Comparison of ENCODE assay signal across 13 cellular contexts in genomic region chr1:43451701-43452532, GRCh38. TPM values are rescaled to one million over a fixed set of nuclear protein-coding genes. Genes with fewer than 3 reads are reported as not detected.
DNase-seq lines count a peak whose midpoint lies in the region; ATAC-seq lines count a peak whose summit lies in the region.
"Had no signal": no experiment of that assay in that cellular context is flagged by ENCODE, and none has a peak within 500 bp of the region (broad histone marks: within the 10 kb centered on the region; RNA-seq: fewer than 3 reads in every experiment).

No MANE protein-coding gene starts in this region.

- H3K4me1 Mint-ChIP-seq in activated CD4-positive, alpha-beta T cell treated with anti-CD3 and anti-CD28 coated beads, Interleukin-2, amount 10 ng/mL, durations not matched to agents 7 days and 5 days, result peaks cover 22% of the 10 kb centered on the region
- peaks cover 22% of the 10 kb centered on the region for H3K4me1 Mint-ChIP-seq in activated T-helper 17 cell treated with anti-CD3 and anti-CD28 coated beads, Interleukin-2, amount 50 U/mL, for 72 hours
- peaks cover 24 to 32% of the 10 kb centered on the region in 2 donors for H3K4me1 Mint-ChIP-seq in immature natural killer cell
- peaks cover 35% of the 10 kb centered on the region for H3K4me1 Mint-ChIP-seq in stimulated activated effector memory CD8-positive, alpha-beta T cell treated with anti-CD3 and anti-CD28 coated beads, Interleukin-12 subunit alpha, Interleukin-12 subunit beta, amount 100 ng/mL, for 72 hours

- H3K36me3 Mint-ChIP-seq in activated CD4-positive, alpha-beta T cell treated with anti-CD3 and anti-CD28 coated beads, Interleukin-2, amount 10 ng/mL, durations not matched to agents 7 days and 5 days (ENCODE audit: low read depth), result peaks cover 33% of the 10 kb centered on the region
- peaks cover 50% of the 10 kb centered on the region for H3K36me3 Mint-ChIP-seq in activated T-helper 17 cell treated with anti-CD3 and anti-CD28 coated beads, Interleukin-2, amount 50 U/mL, for 72 hours (ENCODE audit: low read depth)
- peaks cover 4 to 10% (median 6%) of the 10 kb centered on the region in 3 donors for H3K36me3 Mint-ChIP-seq in immature natural killer cell
- H3K36me3 Mint-ChIP-seq in stimulated activated effector memory CD8-positive, alpha-beta T cell treated with anti-CD3 and anti-CD28 coated beads, Interleukin-12 subunit alpha, Interleukin-12 subunit beta, amount 100 ng/mL, for 72 hours, result peaks cover 43% of the 10 kb centered on the region

- H3K9me3 Mint-ChIP-seq in activated CD4-positive, alpha-beta T cell treated with anti-CD3 and anti-CD28 coated beads, Interleukin-2, amount 10 ng/mL, durations not matched to agents 7 days and 5 days, result peaks cover 2% of the 10 kb centered on the region
- H3K9me3 Mint-ChIP-seq in activated T-helper 17 cell treated with anti-CD3 and anti-CD28 coated beads, Interleukin-2, amount 50 U/mL, for 72 hours, result no peaks in the 10 kb centered on the region
- H3K9me3 Mint-ChIP-seq in immature natural killer cell, result no peaks in the 10 kb centered on the region
- no peaks in the 10 kb centered on the region for H3K9me3 Mint-ChIP-seq in stimulated activated effector memory CD8-positive, alpha-beta T cell treated with anti-CD3 and anti-CD28 coated beads, Interleukin-12 subunit alpha, Interleukin-12 subunit beta, amount 100 ng/mL, for 72 hours

- POLR2A ChIA-PET in activated CD4-positive, alpha-beta T cell treated with anti-CD3 and anti-CD28 coated beads, Interleukin-2, amount 10 ng/mL, durations not matched to agents 7 days and 5 days (lab: Charles Lee), result no interaction called here

- CTCF ChIA-PET in activated CD4-positive, alpha-beta T cell treated with anti-CD3 and anti-CD28 coated beads, Interleukin-2, amount 10 ng/mL, durations not matched to agents 7 days and 5 days (lab: Charles Lee), result interaction anchor here (0.9 to 1.3 kb wide), 3 partner anchors 9 to 14 kb away, joined by 3 to 4 read pairs (median 3); no protein-coding TSS in a partner anchor

- peak overlapping the region; percentile 34 for H3K4me3 Mint-ChIP-seq in activated CD4-positive, alpha-beta T cell treated with anti-CD3 and anti-CD28 coated beads, Interleukin-2, amount 10 ng/mL, durations not matched to agents 7 days and 5 days
- H3K4me3 Mint-ChIP-seq in activated T-helper 17 cell treated with anti-CD3 and anti-CD28 coated beads, Interleukin-2, amount 50 U/mL, for 72 hours, result peak overlapping the region; percentile 71
- H3K4me3 Mint-ChIP-seq in immature natural killer cell, result peak overlapping the region in 4 of 5 donors; percentile 78 to 89 (median 83)
- no peak overlapping the region for H3K4me3 Mint-ChIP-seq in stimulated activated effector memory CD8-positive, alpha-beta T cell treated with anti-CD3 and anti-CD28 coated beads, Interleukin-12 subunit alpha, Interleukin-12 subunit beta, amount 100 ng/mL, for 72 hours
- H3K4me3 Mint-ChIP-seq: activated CD8-positive, alpha-beta memory T cell treated with anti-CD3 and anti-CD28 coated beads, Interleukin-2, amount 10 ng/mL, durations not matched to agents 7 days and 5 days had no signal

- H3K27ac Mint-ChIP-seq in activated CD4-positive, alpha-beta T cell treated with anti-CD3 and anti-CD28 coated beads, Interleukin-2, amount 10 ng/mL, durations not matched to agents 7 days and 5 days, result peak overlapping the region; percentile 65
- H3K27ac Mint-ChIP-seq in activated T-helper 17 cell treated with anti-CD3 and anti-CD28 coated beads, Interleukin-2, amount 50 U/mL, for 72 hours, result no peak overlapping the region
- H3K27ac Mint-ChIP-seq in immature natural killer cell, result peak overlapping the region in 5 of 6 donors; percentile 28 to 88 (median 77)
- H3K27ac Mint-ChIP-seq in stimulated activated effector memory CD8-positive, alpha-beta T cell treated with anti-CD3 and anti-CD28 coated beads, Interleukin-12 subunit alpha, Interleukin-12 subunit beta, amount 100 ng/mL, for 72 hours, result peak overlapping the region; percentile 62

- no peak for ATAC-seq in activated T-helper 17 cell treated with anti-CD3 and anti-CD28 coated beads, Interleukin-2, amount 50 U/mL, for 72 hours (replicated peaks)
- no peak for ATAC-seq in stimulated activated effector memory CD8-positive, alpha-beta T cell treated with anti-CD3 and anti-CD28 coated beads, Interleukin-12 subunit alpha, Interleukin-12 subunit beta, amount 100 ng/mL, for 72 hours
- ATAC-seq: activated CD8-positive, alpha-beta memory T cell treated with anti-CD3 and anti-CD28 coated beads, Interleukin-2, amount 10 ng/mL, durations not matched to agents 7 days and 5 days had no signal

- peaks cover 18% of the 10 kb centered on the region for H3K27me3 Mint-ChIP-seq in activated CD4-positive, alpha-beta T cell treated with anti-CD3 and anti-CD28 coated beads, Interleukin-2, amount 10 ng/mL, durations not matched to agents 7 days and 5 days
- H3K27me3 Mint-ChIP-seq in activated T-helper 17 cell treated with anti-CD3 and anti-CD28 coated beads, Interleukin-2, amount 50 U/mL, for 72 hours, result no peaks in the 10 kb centered on the region
- peaks cover 3 to 15% (median 5%) of the 10 kb centered on the region in 3 donors for H3K27me3 Mint-ChIP-seq in immature natural killer cell (ENCODE audit: low read depth in 3 of 3)

- no peak for DNase-seq in activated CD4-positive, alpha-beta T cell treated with anti-CD3 and anti-CD28 coated beads, Interleukin-2, amount 10 ng/mL, durations not matched to agents 7 days and 5 days
- no peak for DNase-seq in activated CD4-positive, alpha-beta T cell treated with anti-CD3 and anti-CD28 coated beads for 4 hours
- DNase-seq in immature natural killer cell (no peak), NCI-H1105 treated with DMSO at 0.1 percent for 48 hours (lab: John Stamatoyannopoulos, UW) (no peak), NCI-H1048 (lab: John Stamatoyannopoulos, UW) (no peak)
- no peak for DNase-seq in stimulated activated effector memory CD8-positive, alpha-beta T cell treated with anti-CD3 and anti-CD28 coated beads, Interleukin-12 subunit alpha, Interleukin-12 subunit beta, amount 100 ng/mL, for 72 hours (ENCODE audit: low spot score in 2 of 2)
- DNase-seq in stimulated activated CD4-positive, alpha-beta T cell treated with anti-CD3 and anti-CD28 coated beads, Interleukin-2, amount 100 ng/mL, for 48 hours, result no peak
- DNase-seq: activated CD8-positive, alpha-beta memory T cell treated with anti-CD3 and anti-CD28 coated beads, Interleukin-2, amount 10 ng/mL, durations not matched to agents 7 days and 5 days; left cardiac atrium; NCI-H1694; NCI-H526 treated with DMSO at 0.1 percent for 48 hours; SHP77 treated with DMSO at 0.1 percent for 48 hours had no signal

RNA-seq across cellular contexts. Expression of gene HYI, which starts 1.8 kb away (rescaled TPM):
- total RNA-seq in activated CD4-positive, alpha-beta T cell treated with anti-CD3 and anti-CD28 coated beads, Interleukin-2, amount 10 ng/mL, durations not matched to agents 7 days and 5 days, result 10 to 100 TPM; 20.6 to 25.8 TPM
- 10 to 100 TPM in 1 of 2 donors, 1 to 10 TPM in 1; 5.7 to 25.8 TPM for total RNA-seq in activated T-helper 17 cell treated with anti-CD3 and anti-CD28 coated beads, Interleukin-2, amount 50 U/mL, for 72 hours
- polyA plus RNA-seq in immature natural killer cell, result 1 to 10 TPM; 1.6 to 8.3 (median 4.5) TPM
